Comparison of ENCODE assay signal across 18 cellular contexts in genomic region chr6:110412258-110412839, GRCh38. TPM values are rescaled to one million over a fixed set of nuclear protein-coding genes. Genes with fewer than 3 reads are reported as not detected.
DNase-seq lines count a peak whose midpoint lies in the region; ATAC-seq and TF ChIP-seq lines count a peak whose summit lies in the region.
"Had no signal": no experiment of that assay in that cellular context is flagged by ENCODE, and none has a peak within 500 bp of the region (broad histone marks: within the 10 kb centered on the region; RNA-seq: fewer than 3 reads in every experiment).

No MANE protein-coding gene starts in this region.

- H3K27ac Mint-ChIP-seq in osteocyte (ENCODE audit: unreplicated experiment): no peak overlapping the region
- H3K27ac Mint-ChIP-seq: GM23338 had no signal

- DNase-seq in NCI-H146 (lab: John Stamatoyannopoulos, UW) (peak; percentile 17), NCI-H146 treated with DMSO at 0.1 percent for 48 hours (lab: John Stamatoyannopoulos, UW; ENCODE audit: unreplicated experiment) (no peak), SHP77 (lab: John Stamatoyannopoulos, UW) (peak; percentile 51 to 70), WERI-Rb-1 (peak; percentile 91), osteocyte (ENCODE audit: extremely low spot score, unreplicated experiment) (peak; percentile 70), middle frontal gyrus (ENCODE audit: extremely low spot score, low spot score) (no peak)
- no peak for DNase-seq in activated T-cell treated with anti-CD3 and anti-CD28 coated beads, Interleukin-2, amount 50 U/mL, for 1 hour
- DNase-seq: 8988T, GDM1, NCI-H2081, NCI-H2171 treated with DMSO at 0.1 percent for 48 hours, NCI-H446 treated with DMSO at 0.1 percent for 48 hours, NCI-H774, PC-9 had no signal

- no peaks in the 10 kb centered on the region for H3K9me3 ChIP-seq in WERI-Rb-1 (ENCODE audit: severe bottlenecking)

- no peaks in the 10 kb centered on the region for H3K4me1 Mint-ChIP-seq in osteocyte (ENCODE audit: unreplicated experiment)
- H3K4me1 Mint-ChIP-seq: GM23338 had no signal

- TF ChIP-seq CTCF in WERI-Rb-1 (IDR thresholded peaks at IDR 0.05; ENCODE audit: low read depth, low read length): no peak
- no peak for TF ChIP-seq CTCF in osteocyte (IDR thresholded peaks at IDR 0.05)

- H3K36me3 ChIP-seq in WERI-Rb-1: no peaks in the 10 kb centered on the region

- H3K27me3 Mint-ChIP-seq in osteocyte (ENCODE audit: unreplicated experiment): peaks cover 13% of the 10 kb centered on the region

- peak overlapping the region; percentile 44 for H3K27ac ChIP-seq in WERI-Rb-1
- H3K27ac ChIP-seq: PC-9, SK-N-MC had no signal

- no peaks in the 10 kb centered on the region for H3K27me3 ChIP-seq in WERI-Rb-1 (ENCODE audit: insufficient read depth, low read depth, severe bottlenecking)

- H3K4me3 ChIP-seq in WERI-Rb-1 (ENCODE audit: low read depth, low read length): no peak overlapping the region
- H3K4me3 ChIP-seq: GM23338, PC-9, SK-N-MC had no signal

- ATAC-seq in GM19463 (IDR thresholded peaks at IDR 0.05; ENCODE audit: unreplicated experiment): no peak
- ATAC-seq: GM23338, HCT116 had no signal

- H3K4me3 Mint-ChIP-seq in osteocyte (ENCODE audit: unreplicated experiment): no peak overlapping the region
- H3K4me3 Mint-ChIP-seq: GM23338 had no signal

- H3K36me3 Mint-ChIP-seq in osteocyte (ENCODE audit: unreplicated experiment): no peaks in the 10 kb centered on the region

- no peaks in the 10 kb centered on the region for H3K9me3 Mint-ChIP-seq in osteocyte (ENCODE audit: unreplicated experiment)

RNA-seq across cellular contexts. Expression of gene DDO, which starts 3.0 kb away (rescaled TPM):
- total RNA-seq in osteocyte: not detected in 2 replicates

RNA-seq across cellular contexts. Expression of gene METTL24, which starts 54.2 kb away (rescaled TPM):
- total RNA-seq in osteocyte: not detected in 2 replicates
- total RNA-seq: PC-9 had no signal

Comparison
In these comparisons a context has a peak if more than half of its experiments do, and no peak if none do; other contexts are left out.
1. DNase-seq: peak in NCI-H146 (single experiment), SHP77 (2 of 2), WERI-Rb-1 (single experiment) and osteocyte (single experiment); none in NCI-H146 treated with DMSO at 0.1 percent for 48 hours (single experiment), middle frontal gyrus (single experiment) and activated T-cell treated with anti-CD3 and anti-CD28 coated beads, Interleukin-2, amount 50 U/mL, for 1 hour (single experiment).